In genomic region chr11:44754876-44755552, GRCh38 we compare ENCODE assay signal across 15 cellular contexts. TPM values are rescaled to one million over a fixed set of nuclear protein-coding genes. Genes with fewer than 3 reads are reported as not detected.
DNase-seq lines count a peak whose midpoint lies in the region; ATAC-seq, FAIRE-seq and TF ChIP-seq lines count a peak whose summit lies in the region.
"Had no signal": no experiment of that assay in that cellular context is flagged by ENCODE, and none has a peak within 500 bp of the region (broad histone marks: within the 10 kb centered on the region; RNA-seq: fewer than 3 reads in every experiment).

No MANE protein-coding gene starts in this region.

- H3K4me2 ChIP-seq in neuronal stem cell (ENCODE audit: insufficient read depth, low read length, poor library complexity, severe bottlenecking) (no peak overlapping the region), smooth muscle cell (no peak overlapping the region)

- no peak for FAIRE-seq in frontal cortex (lab: Jason Lieb, UNC)
- FAIRE-seq: islet of Langerhans had no signal

- no peak overlapping the region for H2AFZ ChIP-seq in neuronal stem cell (ENCODE audit: low read length)
- no peak overlapping the region for H2AFZ ChIP-seq in smooth muscle cell (ENCODE audit: low read depth)

- H2BK5ac ChIP-seq in neuronal stem cell (ENCODE audit: low read length), result no peak overlapping the region

- peak overlapping the region; percentile 7 for H2AK5ac ChIP-seq in neuronal stem cell (ENCODE audit: low read depth, low read length)

- H3K9ac ChIP-seq in neuronal stem cell (ENCODE audit: low read depth, low read length, poor library complexity) (peak overlapping the region; percentile 7), smooth muscle cell (ENCODE audit: low read depth) (no peak overlapping the region)

- H3K18ac ChIP-seq in neuronal stem cell (ENCODE audit: low read length), result peak overlapping the region; percentile 46

- H3K23ac ChIP-seq in neuronal stem cell (ENCODE audit: low read depth, low read length, poor library complexity), result no peak overlapping the region

- no peaks in the 10 kb centered on the region for H3K79me2 ChIP-seq in smooth muscle cell (ENCODE audit: low read depth)

- H4K20me1 ChIP-seq in smooth muscle cell (ENCODE audit: low read depth), result peaks cover 4% of the 10 kb centered on the region

- H3K4me1 ChIP-seq in esophagus (ENCODE audit: control insufficient read depth in 2 of 2, insufficient read depth in 2 of 2, low read length in 1 of 2), result peaks cover 0 to 3% of the 10 kb centered on the region in 2 donors
- H3K4me1 ChIP-seq in neuronal stem cell (ENCODE audit: control insufficient read depth in 2 of 2, insufficient read depth in 1 of 2, low read depth in 1 of 2, low read length in 2 of 2), result peaks cover 0 to 22% of the 10 kb centered on the region in 2 donors
- H3K4me1 ChIP-seq in smooth muscle cell (ENCODE audit: low read depth), result peaks cover 23% of the 10 kb centered on the region
- H3K4me1 ChIP-seq: breast epithelium had no signal

- H3K4me3 ChIP-seq in esophagus (ENCODE audit: low read depth in 1 of 2, low read length in 2 of 2) (no peak overlapping the region), neuronal stem cell (ENCODE audit: low read length in 2 of 2) (no peak overlapping the region), smooth muscle cell (no peak overlapping the region)
- H3K4me3 ChIP-seq: breast epithelium had no signal

- H3K27ac ChIP-seq in esophagus (ENCODE audit: low read depth in 2 of 2, low read length in 1 of 2) (peak overlapping the region; percentile 11 to 38), neuronal stem cell (replicated peaks; ENCODE audit: low read length) (no peak overlapping the region), smooth muscle cell (ENCODE audit: low read depth) (no peak overlapping the region)
- H3K27ac ChIP-seq: breast epithelium had no signal

- no peak for ATAC-seq in HG02885 (IDR thresholded peaks at IDR 0.05; ENCODE audit: poor library complexity, unreplicated experiment)
- no peak for ATAC-seq in GM21723 (IDR thresholded peaks at IDR 0.05; ENCODE audit: unreplicated experiment)
- ATAC-seq: activated CD8-positive, alpha-beta T cell treated with anti-CD3 and anti-CD28 coated beads, Interleukin-2, amount 10 ng/mL, durations not matched to agents 7 days and 5 days had no signal

- H2BK15ac ChIP-seq in neuronal stem cell (ENCODE audit: low read length), result no peak overlapping the region

- no peak overlapping the region for H3K14ac ChIP-seq in neuronal stem cell (ENCODE audit: low read length)

- H2BK12ac ChIP-seq in neuronal stem cell (ENCODE audit: low read length), result no peak overlapping the region

- H4K8ac ChIP-seq in neuronal stem cell (ENCODE audit: low read depth, low read length), result no peak overlapping the region

- H3F3A ChIP-seq in smooth muscle cell (ENCODE audit: low read depth), result peaks cover 6% of the 10 kb centered on the region

- H3K27me3 ChIP-seq in esophagus (ENCODE audit: control insufficient read depth in 1 of 2, insufficient read depth in 2 of 2, low read length in 2 of 2), result no peaks in the 10 kb centered on the region
- H3K27me3 ChIP-seq in neuronal stem cell (ENCODE audit: control insufficient read depth in 3 of 3, insufficient read depth in 3 of 3, low read depth in 1 of 3, low read length in 3 of 3), result no peaks in the 10 kb centered on the region
- no peaks in the 10 kb centered on the region for H3K27me3 ChIP-seq in smooth muscle cell (ENCODE audit: low read depth)
- H3K27me3 ChIP-seq: breast epithelium had no signal

- 56 to 58% methylated on average over 9 of the region's 9 CpGs for WGBS in esophagus, 2 donors
- WGBS in neuronal stem cell (ENCODE audit: extremely low coverage in 2 of 2, insufficient read length in 2 of 2, insufficient replicate concordance in 1 of 2), 2 donors, result no CpG with 5 or more reads among the region's 9 CpGs
- WGBS in smooth muscle cell (ENCODE audit: low lambda C conversion rate), result 54% methylated on average over 9 of the region's 9 CpGs

- no peak overlapping the region for H2BK120ac ChIP-seq in neuronal stem cell (ENCODE audit: low read depth, low read length)

- peak; percentile 65 for DNase-seq in ELF-1 (ENCODE audit: low read depth, low spot score)
- DNase-seq in NCI-H1105 (lab: John Stamatoyannopoulos, UW), result peak; percentile 33
- no peak for DNase-seq in neuronal stem cell (ENCODE audit: low spot score)
- DNase-seq in smooth muscle cell (lab: John Stamatoyannopoulos, UW; ENCODE audit: unreplicated experiment), result no peak
- DNase-seq in frontal cortex (ENCODE audit: low spot score in 2 of 2), result no peak
- DNase-seq: activated CD8-positive, alpha-beta T cell treated with anti-CD3 and anti-CD28 coated beads, Interleukin-2, amount 10 ng/mL, durations not matched to agents 7 days and 5 days; activated naive CD8-positive, alpha-beta T cell treated with anti-CD3 and anti-CD28 coated beads for 36 hours; head of caudate nucleus; NCI-H2227 treated with DMSO at 0.1 percent for 48 hours; RPMI8226 had no signal

- no peaks in the 10 kb centered on the region for H3K9me3 ChIP-seq in esophagus (ENCODE audit: control insufficient read depth in 2 of 2, insufficient read depth in 1 of 2, low read depth in 1 of 2, low read length in 1 of 2)
- peaks cover 2 to 21% of the 10 kb centered on the region in 2 donors for H3K9me3 ChIP-seq in neuronal stem cell (replicated peaks in 1 of 2; ENCODE audit: control insufficient read depth in 2 of 2, insufficient read depth in 1 of 2, low read depth in 1 of 2, low read length in 2 of 2)
- H3K9me3 ChIP-seq in smooth muscle cell (replicated peaks; ENCODE audit: low read depth), result no peaks in the 10 kb centered on the region
- H3K9me3 ChIP-seq: breast epithelium had no signal

- peaks cover 2% of the 10 kb centered on the region for H3K79me1 ChIP-seq in neuronal stem cell (ENCODE audit: low read depth, low read length)

- TF ChIP-seq CTCF in smooth muscle cell (IDR thresholded peaks at IDR 0.05; ENCODE audit: borderline replicate concordance, insufficient read depth, poor library complexity, severe bottlenecking), result no peak

- no peak overlapping the region for H4K91ac ChIP-seq in neuronal stem cell (ENCODE audit: low read depth, low read length, poor library complexity)

- no peaks in the 10 kb centered on the region for H3K36me3 ChIP-seq in esophagus (ENCODE audit: control insufficient read depth in 2 of 2, insufficient read depth in 2 of 2, low read length in 1 of 2)
- peaks cover 0 to 1% of the 10 kb centered on the region in 2 donors for H3K36me3 ChIP-seq in neuronal stem cell (replicated peaks in 1 of 2; ENCODE audit: control insufficient read depth in 2 of 2, insufficient read depth in 2 of 2, low read length in 2 of 2)
- no peaks in the 10 kb centered on the region for H3K36me3 ChIP-seq in smooth muscle cell (ENCODE audit: low read depth)
- H3K36me3 ChIP-seq: breast epithelium had no signal

- no peak overlapping the region for H3K4ac ChIP-seq in neuronal stem cell (ENCODE audit: low read length)

RNA-seq across cellular contexts. Expression of gene TSPAN18, which starts 28.3 kb away (rescaled TPM):
- polyA plus RNA-seq in esophagus (1 to 10 TPM; 2.2 to 3.1 TPM), smooth muscle cell (9.3 and 15.3 TPM in 2 replicates)
- polyA plus RNA-seq in neuronal stem cell (2013, experiment 1 of 2), result 144 TPM
- polyA plus RNA-seq in neuronal stem cell (2013, experiment 2 of 2), result 146 TPM
- total RNA-seq in smooth muscle cell (3.4 and 3.9 TPM in 2 replicates), frontal cortex (13.9 TPM)

Comparison
In these comparisons a context has a peak if more than half of its experiments do, and no peak if none do; other contexts are left out.
1. DNase-seq: peak in ELF-1 (single experiment) and NCI-H1105 (single experiment); none in neuronal stem cell (single experiment), smooth muscle cell (single experiment) and frontal cortex (0 of 2).
2. H3K27ac ChIP-seq: peak in esophagus (2 of 2); none in neuronal stem cell (single experiment) and smooth muscle cell (single experiment).